8 cellular contexts compared by ENCODE assay signal in the genomic region with DNA sequence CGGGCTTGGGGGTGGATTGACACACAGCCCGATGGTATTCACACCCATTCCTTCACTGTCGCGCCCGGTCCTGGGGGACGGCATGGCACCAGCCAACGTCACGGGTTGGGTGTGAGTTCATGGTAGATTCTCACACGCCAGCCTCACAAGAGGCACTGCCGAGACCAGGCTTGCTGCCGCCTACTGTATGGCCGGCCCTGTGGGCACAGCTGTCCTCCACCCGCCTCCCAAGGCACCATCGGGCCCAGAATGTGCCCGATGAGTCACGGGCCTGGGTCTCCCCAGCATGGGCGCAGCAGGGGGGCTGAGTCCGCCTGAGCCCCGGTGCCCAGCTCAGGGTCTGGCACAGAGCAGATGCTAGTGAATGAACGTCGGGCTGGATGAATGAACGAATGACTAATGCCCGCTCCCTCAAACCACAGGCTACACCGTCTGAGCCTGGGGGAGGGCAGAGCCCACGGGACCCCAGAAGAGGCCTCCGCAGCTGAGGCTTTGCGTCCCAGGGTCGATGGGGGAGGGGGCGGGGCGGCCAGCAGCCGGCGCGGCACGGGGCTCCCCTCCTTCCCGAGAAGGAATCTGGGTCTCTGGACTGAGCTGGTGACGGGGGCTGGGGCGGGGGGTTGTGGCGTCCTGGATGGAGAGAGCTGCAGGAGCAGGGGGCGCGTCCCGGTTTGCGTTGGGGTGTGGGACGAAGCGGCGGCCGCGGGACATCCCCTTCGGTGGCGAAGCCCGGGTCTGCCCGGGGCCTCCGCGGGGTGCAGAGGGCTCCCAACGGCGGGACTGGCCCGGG. TPM values are rescaled to one million over a fixed set of nuclear protein-coding genes. Genes with fewer than 3 reads are reported as not detected.
DNase-seq lines count a peak whose midpoint lies in the region; ATAC-seq lines count a peak whose summit lies in the region.

No MANE protein-coding gene starts in this region.

- intact Hi-C loops in activated CD4-positive, alpha-beta T cell treated with anti-CD3 and anti-CD28 coated beads for 36 hours (cut with DNase I, micrococcal nuclease), result no loop called here
- intact Hi-C loops in activated T-helper 2 cell treated with anti-CD3 and anti-CD28 coated beads, Interferon-gamma antibody, Interleukin-2, Interleukin-4, amounts not matched to agents 10 μg/mL and 5 μg/mL and 100 μg/mL, durations not matched to agents 14 hours and 24 hours and 36 hours (cut with micrococcal nuclease), result no loop called here
- intact Hi-C loops in right cardiac atrium (cut with DNase I), result loop anchor here in 1 of 4 donors (10.0 kb wide), 1 partner anchor 81 kb away; no protein-coding TSS in a partner anchor

- H3K27me3 Mint-ChIP-seq in activated CD4-positive, alpha-beta T cell treated with anti-CD3 and anti-CD28 coated beads for 36 hours, result peaks cover 39% of the 10 kb centered on the region
- H3K27me3 Mint-ChIP-seq in activated T-helper 2 cell treated with anti-CD3 and anti-CD28 coated beads, Interferon-gamma antibody, Interleukin-2, Interleukin-4, amounts not matched to agents 10 μg/mL and 5 μg/mL and 100 μg/mL, durations not matched to agents 14 hours and 24 hours and 36 hours (ENCODE audit: low read depth), result peaks cover 57% of the 10 kb centered on the region

- CTCF ChIA-PET in activated CD4-positive, alpha-beta T cell treated with anti-CD3 and anti-CD28 coated beads for 36 hours (lab: Charles Lee), result interaction anchor here (0.6 kb wide), 1 partner anchor 679 kb away, joined by 3 read pairs; a partner anchor contains a TSS

- H3K4me1 Mint-ChIP-seq in activated CD4-positive, alpha-beta T cell treated with anti-CD3 and anti-CD28 coated beads for 36 hours, result peaks cover 6% of the 10 kb centered on the region
- H3K4me1 Mint-ChIP-seq in activated T-helper 2 cell treated with anti-CD3 and anti-CD28 coated beads, Interferon-gamma antibody, Interleukin-2, Interleukin-4, amounts not matched to agents 10 μg/mL and 5 μg/mL and 100 μg/mL, durations not matched to agents 14 hours and 24 hours and 36 hours (ENCODE audit: low read depth), result peaks cover 9% of the 10 kb centered on the region

- H3K4me3 ChIP-seq in right cardiac atrium (ENCODE audit: low read length), result peak overlapping the region; percentile 76

- POLR2A ChIA-PET in activated CD4-positive, alpha-beta T cell treated with anti-CD3 and anti-CD28 coated beads for 36 hours (lab: Charles Lee), result no interaction called here

- peak overlapping the region; percentile 40 for H3K4me3 Mint-ChIP-seq in activated CD4-positive, alpha-beta T cell treated with anti-CD3 and anti-CD28 coated beads for 36 hours
- H3K4me3 Mint-ChIP-seq in activated T-helper 2 cell treated with anti-CD3 and anti-CD28 coated beads, Interferon-gamma antibody, Interleukin-2, Interleukin-4, amounts not matched to agents 10 μg/mL and 5 μg/mL and 100 μg/mL, durations not matched to agents 14 hours and 24 hours and 36 hours (ENCODE audit: low read depth), result peak overlapping the region; percentile 57

- WGBS in right cardiac atrium, result 2% methylated on average over 56 of the region's 56 CpGs

- no peaks in the 10 kb centered on the region for H3K36me3 Mint-ChIP-seq in activated CD4-positive, alpha-beta T cell treated with anti-CD3 and anti-CD28 coated beads for 36 hours (ENCODE audit: low read depth)
- no peaks in the 10 kb centered on the region for H3K36me3 Mint-ChIP-seq in activated T-helper 2 cell treated with anti-CD3 and anti-CD28 coated beads, Interferon-gamma antibody, Interleukin-2, Interleukin-4, amounts not matched to agents 10 μg/mL and 5 μg/mL and 100 μg/mL, durations not matched to agents 14 hours and 24 hours and 36 hours (ENCODE audit: low read depth)

- H3K9me3 ChIP-seq in right cardiac atrium (ENCODE audit: control insufficient read depth, low read length), result no peaks in the 10 kb centered on the region

- H3K9me3 Mint-ChIP-seq in activated CD4-positive, alpha-beta T cell treated with anti-CD3 and anti-CD28 coated beads for 36 hours (ENCODE audit: low read depth), result no peaks in the 10 kb centered on the region
- H3K9me3 Mint-ChIP-seq in activated T-helper 2 cell treated with anti-CD3 and anti-CD28 coated beads, Interferon-gamma antibody, Interleukin-2, Interleukin-4, amounts not matched to agents 10 μg/mL and 5 μg/mL and 100 μg/mL, durations not matched to agents 14 hours and 24 hours and 36 hours, result no peaks in the 10 kb centered on the region

- H3K4me1 ChIP-seq in right cardiac atrium (ENCODE audit: control insufficient read depth, insufficient read depth, low read length), result no peaks in the 10 kb centered on the region

- peak; percentile 31 for DNase-seq in activated CD4-positive, alpha-beta T cell treated with anti-CD3 and anti-CD28 coated beads for 36 hours
- no peak for DNase-seq in activated CD4-positive, alpha-beta T cell treated with anti-CD3 and anti-CD28 coated beads, Interleukin-2, amount 50 U/mL, for 1 hour
- no peak for DNase-seq in activated T-helper 2 cell treated with anti-CD3 and anti-CD28 coated beads, Interferon-gamma antibody, Interleukin-2, Interleukin-4, amounts not matched to agents 10 μg/mL and 5 μg/mL and 100 μg/mL, durations not matched to agents 14 hours and 24 hours and 36 hours (ENCODE audit: low spot score)
- DNase-seq in right cardiac atrium, result peak in 2 of 3 donors; percentile 54 to 67
- peak; percentile 81 for DNase-seq in retina
- DNase-seq in NCI-H187 treated with DMSO at 0.1 percent for 48 hours (lab: John Stamatoyannopoulos, UW), result no peak

- ATAC-seq in activated CD4-positive, alpha-beta T cell treated with anti-CD3 and anti-CD28 coated beads for 36 hours, result peak; percentile 75
- ATAC-seq in right cardiac atrium, result peak; percentile 38 to 50
- ATAC-seq in GM21447 (IDR thresholded peaks at IDR 0.05; ENCODE audit: unreplicated experiment), result no peak
- ATAC-seq in HG02759 (IDR thresholded peaks at IDR 0.05; ENCODE audit: unreplicated experiment), result no peak

- no peak overlapping the region for H3K27ac ChIP-seq in right cardiac atrium (ENCODE audit: low read length)

- no peaks in the 10 kb centered on the region for H3K27me3 ChIP-seq in right cardiac atrium (ENCODE audit: control insufficient read depth, insufficient read depth)

- no peak overlapping the region for H3K27ac Mint-ChIP-seq in activated CD4-positive, alpha-beta T cell treated with anti-CD3 and anti-CD28 coated beads for 36 hours
- H3K27ac Mint-ChIP-seq in activated T-helper 2 cell treated with anti-CD3 and anti-CD28 coated beads, Interferon-gamma antibody, Interleukin-2, Interleukin-4, amounts not matched to agents 10 μg/mL and 5 μg/mL and 100 μg/mL, durations not matched to agents 14 hours and 24 hours and 36 hours, result no peak overlapping the region

RNA-seq across cellular contexts. Expression of a gene that starts 0.8 kb away (rescaled TPM):
- total RNA-seq in activated CD4-positive, alpha-beta T cell treated with anti-CD3 and anti-CD28 coated beads for 36 hours, result under 1 TPM; 0.69 to 0.72 TPM
- 0.52 and 1.1 TPM in 2 replicates for total RNA-seq in activated T-helper 2 cell treated with anti-CD3 and anti-CD28 coated beads, Interferon-gamma antibody, Interleukin-2, Interleukin-4, amounts not matched to agents 10 μg/mL and 5 μg/mL and 100 μg/mL, durations not matched to agents 14 hours and 24 hours and 36 hours
- total RNA-seq in right cardiac atrium, result 1 to 10 TPM in 3 of 4 donors, under 1 TPM in 1; 0.95 to 3.4 (median 2.4) TPM
- 3.0 TPM for polyA plus RNA-seq in right cardiac atrium

Comparison
In these comparisons a context has a peak if more than half of its experiments do, and no peak if none do; other contexts are left out.
1. DNase-seq: peak in activated CD4-positive, alpha-beta T cell treated with anti-CD3 and anti-CD28 coated beads for 36 hours (single experiment), right cardiac atrium (2 of 3) and retina (single experiment); none in activated CD4-positive, alpha-beta T cell treated with anti-CD3 and anti-CD28 coated beads, Interleukin-2, amount 50 U/mL, for 1 hour (single experiment), activated T-helper 2 cell treated with anti-CD3 and anti-CD28 coated beads, Interferon-gamma antibody, Interleukin-2, Interleukin-4, amounts not matched to agents 10 μg/mL and 5 μg/mL and 100 μg/mL, durations not matched to agents 14 hours and 24 hours and 36 hours (single experiment) and NCI-H187 treated with DMSO at 0.1 percent for 48 hours (single experiment).
2. ATAC-seq: peak in activated CD4-positive, alpha-beta T cell treated with anti-CD3 and anti-CD28 coated beads for 36 hours (single experiment) and right cardiac atrium (2 of 2); none in GM21447 (single experiment) and HG02759 (single experiment).